Comparison of ENCODE assay signal across 1 cellular context in the genomic region with DNA sequence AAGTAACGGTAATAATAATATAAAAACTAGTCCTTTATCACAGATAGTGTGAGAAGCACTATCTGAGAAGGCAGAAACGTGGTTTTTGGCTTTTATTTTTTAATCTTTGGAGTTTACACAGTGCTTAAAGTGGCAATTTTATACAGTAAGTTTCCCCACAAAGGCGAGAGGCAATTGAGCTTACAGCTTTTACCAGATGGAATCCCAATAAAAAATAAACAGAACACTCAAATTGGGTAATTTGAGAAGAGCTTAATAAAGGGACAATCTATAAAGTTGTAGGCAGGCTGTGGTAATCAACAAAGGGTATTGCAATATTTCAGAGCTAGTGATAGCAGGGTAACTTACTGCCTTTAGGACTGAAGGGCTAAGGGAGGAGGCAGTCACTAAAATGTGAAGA.
A peak's percentile ranks its signal among the peaks of the same experiment; 100 is the strongest.
TF ChIP-seq lines count a peak whose summit lies in the region.

No MANE protein-coding gene starts in this region.

TF ChIP-seq in HEK293, 187 proteins besides CTCF, POLR2A, EP300 and RAD21 (continued from another document):
- TF ChIP-seq, protein P1, sequence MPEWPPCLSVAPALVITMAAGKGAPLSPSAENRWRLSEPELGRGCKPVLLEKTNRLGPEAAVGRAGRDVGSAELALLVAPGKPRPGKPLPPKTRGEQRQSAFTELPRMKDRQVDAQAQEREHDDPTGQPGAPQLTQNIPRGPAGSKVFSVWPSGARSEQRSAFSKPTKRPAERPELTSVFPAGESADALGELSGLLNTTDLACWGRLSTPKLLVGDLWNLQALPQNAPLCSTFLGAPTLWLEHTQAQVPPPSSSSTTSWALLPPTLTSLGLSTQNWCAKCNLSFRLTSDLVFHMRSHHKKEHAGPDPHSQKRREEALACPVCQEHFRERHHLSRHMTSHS (tag by site-specific recombination; IDR thresholded peaks at IDR 0.05), result peak; percentile 44; the same call in 1 of the 2 replicates
- TF ChIP-seq ZSCAN30 (tag by site-specific recombination; IDR thresholded peaks at IDR 0.05) (0 out of 2 replicates have a peak, but pooled peaks have one; percentile 16), ZNF843 (tag by site-specific recombination; IDR thresholded peaks at IDR 0.05) (peak; percentile 88), OSR2 (tag by site-specific recombination; IDR thresholded peaks at IDR 0.05) (peak; percentile 71; the same call in 1 of the 2 replicates), ZBTB8A (tag by site-specific recombination; IDR thresholded peaks at IDR 0.05) (0 out of 2 replicates have a peak, but pooled peaks have one; percentile 15), ZNF610 (tag by site-specific recombination; IDR thresholded peaks at IDR 0.05; ENCODE audit: borderline replicate concordance) (0 out of 2 replicates have a peak, but pooled peaks have one; percentile 39), ZXDB (tag by site-specific recombination; IDR thresholded peaks at IDR 0.05) (peak; percentile 64), GLIS1 (tag by site-specific recombination; IDR thresholded peaks at IDR 0.05) (0 out of 2 replicates have a peak, but pooled peaks have one; percentile 10), ZSCAN16 (tag by site-specific recombination; IDR thresholded peaks at IDR 0.05) (peak; percentile 76; the same call in 1 of the 2 replicates)
- TF ChIP-seq, protein P2, sequence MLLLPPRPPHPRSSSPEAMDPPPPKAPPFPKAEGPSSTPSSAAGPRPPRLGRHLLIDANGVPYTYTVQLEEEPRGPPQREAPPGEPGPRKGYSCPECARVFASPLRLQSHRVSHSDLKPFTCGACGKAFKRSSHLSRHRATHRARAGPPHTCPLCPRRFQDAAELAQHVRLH (tag by site-specific recombination; IDR thresholded peaks at IDR 0.05), result peak; percentile 42; the same call in 1 of the 2 replicates
- TF ChIP-seq, protein P3, sequence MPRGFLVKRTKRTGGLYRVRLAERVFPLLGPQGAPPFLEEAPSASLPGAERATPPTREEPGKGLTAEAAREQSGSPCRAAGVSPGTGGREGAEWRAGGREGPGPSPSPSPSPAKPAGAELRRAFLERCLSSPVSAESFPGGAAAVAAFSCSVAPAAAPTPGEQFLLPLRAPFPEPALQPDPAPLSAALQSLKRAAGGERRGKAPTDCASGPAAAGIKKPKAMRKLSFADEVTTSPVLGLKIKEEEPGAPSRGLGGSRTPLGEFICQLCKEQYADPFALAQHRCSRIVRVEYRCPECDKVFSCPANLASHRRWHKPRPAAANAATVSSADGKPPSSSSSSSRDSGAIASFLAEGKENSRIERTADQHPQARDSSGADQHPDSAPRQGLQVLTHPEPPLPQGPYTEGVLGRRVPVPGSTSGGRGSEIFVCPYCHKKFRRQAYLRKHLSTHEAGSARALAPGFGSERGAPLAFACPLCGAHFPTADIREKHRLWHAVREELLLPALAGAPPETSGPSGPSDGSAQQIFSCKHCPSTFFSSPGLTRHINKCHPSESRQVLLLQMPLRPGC (tag by site-specific recombination; IDR thresholded peaks at IDR 0.05), result 0 out of 2 replicates have a peak, but pooled peaks have one; percentile 39
- TF ChIP-seq, protein P4, sequence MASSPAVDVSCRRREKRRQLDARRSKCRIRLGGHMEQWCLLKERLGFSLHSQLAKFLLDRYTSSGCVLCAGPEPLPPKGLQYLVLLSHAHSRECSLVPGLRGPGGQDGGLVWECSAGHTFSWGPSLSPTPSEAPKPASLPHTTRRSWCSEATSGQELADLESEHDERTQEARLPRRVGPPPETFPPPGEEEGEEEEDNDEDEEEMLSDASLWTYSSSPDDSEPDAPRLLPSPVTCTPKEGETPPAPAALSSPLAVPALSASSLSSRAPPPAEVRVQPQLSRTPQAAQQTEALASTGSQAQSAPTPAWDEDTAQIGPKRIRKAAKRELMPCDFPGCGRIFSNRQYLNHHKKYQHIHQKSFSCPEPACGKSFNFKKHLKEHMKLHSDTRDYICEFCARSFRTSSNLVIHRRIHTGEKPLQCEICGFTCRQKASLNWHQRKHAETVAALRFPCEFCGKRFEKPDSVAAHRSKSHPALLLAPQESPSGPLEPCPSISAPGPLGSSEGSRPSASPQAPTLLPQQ (tag by site-specific recombination; IDR thresholded peaks at IDR 0.05), result peak; percentile 95
